Comparison of ENCODE assay signal across 8 cellular contexts in the genomic region with DNA sequence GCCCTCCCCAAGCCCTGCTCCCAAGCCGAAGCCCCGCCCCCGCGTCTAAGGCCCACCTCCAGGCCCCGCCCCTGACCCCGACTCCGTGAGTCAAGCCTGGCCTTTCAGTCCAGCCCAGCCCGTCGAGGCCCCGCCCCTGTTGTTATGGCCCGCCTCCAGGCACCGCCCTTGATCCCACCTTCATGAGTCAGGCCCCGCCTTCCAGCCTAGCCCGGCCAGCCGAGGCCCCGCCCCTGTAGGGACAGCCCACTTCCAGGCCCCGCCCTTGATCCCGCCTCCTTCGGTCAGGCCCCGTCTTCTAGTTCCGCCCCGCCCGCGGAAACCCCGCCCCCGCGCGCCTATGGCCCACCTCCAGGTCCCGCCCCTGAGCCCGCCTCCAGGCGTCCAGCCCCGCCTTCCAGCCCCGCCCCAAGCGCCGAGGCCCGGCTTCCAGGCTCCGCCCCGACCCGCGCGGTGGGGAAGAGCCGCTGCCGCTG. TPM values are rescaled to one million over a fixed set of nuclear protein-coding genes. Genes with fewer than 3 reads are reported as not detected.
DNase-seq lines count a peak whose midpoint lies in the region; ATAC-seq and TF ChIP-seq lines count a peak whose summit lies in the region.

No MANE protein-coding gene starts in this region.

- H3K27ac Mint-ChIP-seq in activated naive CD4-positive, alpha-beta T cell treated with anti-CD3 and anti-CD28 coated beads, Interleukin-2, amount 10 ng/mL, durations not matched to agents 7 days and 5 days, result peak overlapping the region; percentile 60

- ATAC-seq in HG02588 (IDR thresholded peaks at IDR 0.05; ENCODE audit: unreplicated experiment), result peak; percentile 88

- H3K4me1 Mint-ChIP-seq in activated naive CD4-positive, alpha-beta T cell treated with anti-CD3 and anti-CD28 coated beads, Interleukin-2, amount 10 ng/mL, durations not matched to agents 7 days and 5 days, result peaks cover 46% of the 10 kb centered on the region

- peak overlapping the region; percentile 86 for H3K4me3 ChIP-seq in NB4 (ENCODE audit: low read depth, low read length)

- peak overlapping the region; percentile 77 for H3K27ac ChIP-seq in substantia nigra (ENCODE audit: low read depth, low read length, poor library complexity, severe bottlenecking)

- no peak for TF ChIP-seq CTCF in NB4 (IDR thresholded peaks at IDR 0.05; ENCODE audit: low read depth, low read length)

- CTCF ChIA-PET in activated naive CD4-positive, alpha-beta T cell treated with anti-CD3 and anti-CD28 coated beads, Interleukin-2, amount 10 ng/mL, durations not matched to agents 7 days and 5 days (lab: Charles Lee), result interaction anchor here (1.0 to 1.3 kb wide), 2 partner anchors 9 to 14 kb away, joined by 4 read pairs; no protein-coding TSS in a partner anchor

- DNase-seq in GM03348 (ENCODE audit: low spot score) (peak; percentile 100), NB4 (ENCODE audit: low read depth) (peak; percentile 97), SK-N-DZ (ENCODE audit: low spot score) (peak; percentile 94), germinal center (ENCODE audit: low spot score) (peak; percentile 98), non-pigmented ciliary epithelial cell (ENCODE audit: low read depth) (peak; percentile 94), substantia nigra (lab: John Stamatoyannopoulos, UW) (peak; percentile 86 to 100 (median 100))
- DNase-seq in activated naive CD4-positive, alpha-beta T cell treated with anti-CD3 and anti-CD28 coated beads, Interleukin-2, amount 10 ng/mL, durations not matched to agents 7 days and 5 days, result peak; percentile 100

- TF ChIP-seq POLR2A in NB4 (IDR thresholded peaks at IDR 0.05; ENCODE audit: extremely low read depth, insufficient read length), result no peak

- peaks cover 20% of the 10 kb centered on the region for H3K36me3 Mint-ChIP-seq in activated naive CD4-positive, alpha-beta T cell treated with anti-CD3 and anti-CD28 coated beads, Interleukin-2, amount 10 ng/mL, durations not matched to agents 7 days and 5 days

- no peaks in the 10 kb centered on the region for H3K9me3 Mint-ChIP-seq in activated naive CD4-positive, alpha-beta T cell treated with anti-CD3 and anti-CD28 coated beads, Interleukin-2, amount 10 ng/mL, durations not matched to agents 7 days and 5 days

- H3K4me3 Mint-ChIP-seq in activated naive CD4-positive, alpha-beta T cell treated with anti-CD3 and anti-CD28 coated beads, Interleukin-2, amount 10 ng/mL, durations not matched to agents 7 days and 5 days, result peak overlapping the region; percentile 78

- H3K27me3 Mint-ChIP-seq in activated naive CD4-positive, alpha-beta T cell treated with anti-CD3 and anti-CD28 coated beads, Interleukin-2, amount 10 ng/mL, durations not matched to agents 7 days and 5 days, result peaks cover 11% of the 10 kb centered on the region

RNA-seq across cellular contexts. Expression of a gene that starts 0.2 kb away (rescaled TPM):
- polyA plus RNA-seq in SK-N-DZ (2014; cell fraction: cytosol; rRNA removed), result 5.4 and 7.7 TPM in 2 replicates
- polyA plus RNA-seq in SK-N-DZ (2014; cell fraction: nucleus; rRNA removed), result 2.1 and 3.5 TPM in 2 replicates

RNA-seq across cellular contexts. Expression of a gene that starts 21.5 kb away (rescaled TPM):
- polyA plus RNA-seq in SK-N-DZ (2014; cell fraction: cytosol; rRNA removed), result 0.58 and 0.92 TPM in 2 replicates
- not detected in 2 replicates for polyA plus RNA-seq in SK-N-DZ (2014; cell fraction: nucleus; rRNA removed)

Comparison
In these comparisons a context has a peak if more than half of its experiments do, and no peak if none do; other contexts are left out.
1. Peak in every context shown above with its lines: DNase-seq, ATAC-seq, H3K4me3 ChIP-seq and H3K27ac ChIP-seq.